In the genomic region with DNA sequence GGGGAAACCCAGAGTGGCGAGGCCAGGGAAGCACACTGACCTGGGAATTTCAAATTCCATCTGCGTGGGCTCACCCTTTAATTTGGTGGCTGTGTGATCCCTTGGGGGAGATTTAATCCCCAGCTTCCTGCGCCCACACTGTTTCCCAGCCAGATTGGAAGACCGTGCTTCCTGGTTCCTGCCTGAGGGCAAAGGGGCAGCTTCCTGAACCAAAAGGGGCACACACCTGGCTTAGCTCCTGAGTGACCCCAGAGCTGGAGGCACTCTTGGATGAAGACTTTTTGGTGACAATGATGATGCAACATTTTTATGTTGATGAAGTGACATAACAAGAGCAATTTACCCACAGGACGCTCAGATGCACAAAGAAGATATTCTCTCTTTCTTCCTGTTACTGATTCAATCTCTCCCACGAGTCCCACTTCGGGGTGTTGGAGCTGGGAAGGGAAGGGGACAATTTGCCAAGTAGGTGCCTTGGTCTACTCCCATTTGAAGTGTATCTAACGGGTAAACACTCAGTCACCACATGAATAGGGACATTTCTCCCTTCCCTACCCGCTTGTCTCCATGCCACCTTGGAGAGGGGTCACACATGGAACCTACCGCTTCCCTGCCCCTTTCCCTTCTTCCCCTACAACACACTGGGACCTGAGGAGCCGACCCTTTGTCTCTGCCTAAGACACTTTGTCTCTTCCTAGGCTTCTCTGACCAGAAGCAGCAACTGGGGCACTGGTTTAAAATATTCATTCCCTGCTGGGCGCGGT, we compare ENCODE assay signal across 20 cellular contexts. TPM values are rescaled to one million over a fixed set of nuclear protein-coding genes. Genes with fewer than 3 reads are reported as not detected.
DNase-seq lines count a peak whose midpoint lies in the region; ATAC-seq, FAIRE-seq and TF ChIP-seq lines count a peak whose summit lies in the region.
"Had no signal": no experiment of that assay in that cellular context is flagged by ENCODE, and none has a peak within 500 bp of the region (broad histone marks: within the 10 kb centered on the region; RNA-seq: fewer than 3 reads in every experiment).

No MANE protein-coding gene starts in this region.

- CTCF ChIA-PET in activated CD4-positive, alpha-beta T cell treated with anti-CD3 and anti-CD28 coated beads for 36 hours (lab: Charles Lee) = interaction anchor here (0.6 to 1.2 kb wide), 3 partner anchors 57 to 169 kb away, joined by 3 to 4 read pairs (median 3); no protein-coding TSS in a partner anchor
- CTCF ChIA-PET in activated CD4-positive, alpha-beta memory T cell treated with anti-CD3 and anti-CD28 coated beads for 36 hours (lab: Charles Lee) = interaction anchor here (0.9 kb wide), 1 partner anchor 133 kb away, joined by 3 read pairs; no protein-coding TSS in a partner anchor

- no peak overlapping the region for H3K4me3 Mint-ChIP-seq in activated CD4-positive, alpha-beta T cell treated with anti-CD3 and anti-CD28 coated beads, Interleukin-2, amount 10 ng/mL, durations not matched to agents 24 days and 14 days
- no peak overlapping the region for H3K4me3 Mint-ChIP-seq in activated CD4-positive, alpha-beta T cell treated with anti-CD3 and anti-CD28 coated beads for 36 hours
- H3K4me3 Mint-ChIP-seq in stimulated activated naive B cell treated with anti-CD40 and anti-IgM and Interleukin-4, amounts not matched to agents 10 μg/mL and 1 μg/mL and 100 μg/mL, for 72 hours = no peak overlapping the region
- no peak overlapping the region for H3K4me3 Mint-ChIP-seq in activated CD4-positive, alpha-beta memory T cell treated with anti-CD3 and anti-CD28 coated beads for 36 hours
- H3K4me3 Mint-ChIP-seq: activated naive CD4-positive, alpha-beta T cell treated with anti-CD3 and anti-CD28 coated beads, Interleukin-2, amount 50 U/mL, for 24 hours; brain; naive thymus-derived CD4-positive, alpha-beta T cell; T-helper 1 cell treated with Interleukin-12 subunit alpha and Interleukin-12 subunit beta and Interleukin-4 antibody, amounts not matched to agents 30 μg/mL and 1 μg/mL, for 36 hours had no signal

- POLR2A ChIA-PET in activated CD4-positive, alpha-beta T cell treated with anti-CD3 and anti-CD28 coated beads for 36 hours (lab: Charles Lee) = no interaction called here
- POLR2A ChIA-PET in activated CD4-positive, alpha-beta memory T cell treated with anti-CD3 and anti-CD28 coated beads for 36 hours (lab: Charles Lee) = no interaction called here

- no peak for ATAC-seq in activated CD4-positive, alpha-beta T cell treated with anti-CD3 and anti-CD28 coated beads for 36 hours
- no peak for ATAC-seq in stimulated activated naive B cell treated with anti-CD40 and anti-IgM and Interleukin-4, amounts not matched to agents 10 μg/mL and 1 μg/mL and 100 μg/mL, for 72 hours (replicated peaks)

- intact Hi-C loops in activated CD4-positive, alpha-beta T cell treated with anti-CD3 and anti-CD28 coated beads, Interleukin-2, amount 10 ng/mL, durations not matched to agents 24 days and 14 days (cut with micrococcal nuclease) = no loop called here
- intact Hi-C loops in activated CD4-positive, alpha-beta T cell treated with anti-CD3 and anti-CD28 coated beads for 36 hours (cut with DNase I, micrococcal nuclease) = no loop called here
- intact Hi-C loops in kidney (cut with DNase I) = no loop called here
- intact Hi-C loops in activated CD4-positive, alpha-beta memory T cell treated with anti-CD3 and anti-CD28 coated beads for 36 hours (cut with micrococcal nuclease) = no loop called here

- H3K36me3 Mint-ChIP-seq in activated CD4-positive, alpha-beta T cell treated with anti-CD3 and anti-CD28 coated beads, Interleukin-2, amount 10 ng/mL, durations not matched to agents 24 days and 14 days (ENCODE audit: low read depth) = no peaks in the 10 kb centered on the region
- H3K36me3 Mint-ChIP-seq in activated CD4-positive, alpha-beta T cell treated with anti-CD3 and anti-CD28 coated beads for 36 hours (ENCODE audit: low read depth) = no peaks in the 10 kb centered on the region
- no peaks in the 10 kb centered on the region for H3K36me3 Mint-ChIP-seq in stimulated activated naive B cell treated with anti-CD40 and anti-IgM and Interleukin-4, amounts not matched to agents 10 μg/mL and 1 μg/mL and 100 μg/mL, for 72 hours
- H3K36me3 Mint-ChIP-seq in activated CD4-positive, alpha-beta memory T cell treated with anti-CD3 and anti-CD28 coated beads for 36 hours = no peaks in the 10 kb centered on the region
- H3K36me3 Mint-ChIP-seq: activated naive CD4-positive, alpha-beta T cell treated with anti-CD3 and anti-CD28 coated beads, Interleukin-2, amount 50 U/mL, for 24 hours; brain; naive thymus-derived CD4-positive, alpha-beta T cell had no signal

- H3K9me3 ChIP-seq in kidney (ENCODE audit: control insufficient read depth in 1 of 2, low read length in 2 of 2) = no peaks in the 10 kb centered on the region
- H3K9me3 ChIP-seq: left lung, testis had no signal

- no peaks in the 10 kb centered on the region for H3K36me3 ChIP-seq in kidney (ENCODE audit: control insufficient read depth in 1 of 2, insufficient read depth in 2 of 2, low read length in 2 of 2)
- H3K36me3 ChIP-seq: left lung had no signal

- no peak overlapping the region for H3K4me3 ChIP-seq in kidney (ENCODE audit: low read length in 2 of 2)
- H3K4me3 ChIP-seq: left lung, testis had no signal

- no peak overlapping the region for H3K9ac ChIP-seq in kidney (ENCODE audit: low read length in 2 of 2)

- no peak for FAIRE-seq in kidney (lab: Jason Lieb, UNC)
- FAIRE-seq: A204.1, G401.6 had no signal

- TF ChIP-seq CTCF in kidney (IDR thresholded peaks at IDR 0.05; ENCODE audit: borderline replicate concordance, extremely low read depth, insufficient read depth) = no peak

- H3K27ac Mint-ChIP-seq in activated CD4-positive, alpha-beta T cell treated with anti-CD3 and anti-CD28 coated beads, Interleukin-2, amount 10 ng/mL, durations not matched to agents 24 days and 14 days = peak overlapping the region; percentile 41
- H3K27ac Mint-ChIP-seq in activated CD4-positive, alpha-beta T cell treated with anti-CD3 and anti-CD28 coated beads for 36 hours = no peak overlapping the region
- H3K27ac Mint-ChIP-seq in stimulated activated naive B cell treated with anti-CD40 and anti-IgM and Interleukin-4, amounts not matched to agents 10 μg/mL and 1 μg/mL and 100 μg/mL, for 72 hours = peak overlapping the region; percentile 31
- no peak overlapping the region for H3K27ac Mint-ChIP-seq in activated CD4-positive, alpha-beta memory T cell treated with anti-CD3 and anti-CD28 coated beads for 36 hours
- H3K27ac Mint-ChIP-seq: activated naive CD4-positive, alpha-beta T cell treated with anti-CD3 and anti-CD28 coated beads, Interleukin-2, amount 50 U/mL, for 24 hours; T-helper 1 cell treated with Interleukin-12 subunit alpha and Interleukin-12 subunit beta and Interleukin-4 antibody, amounts not matched to agents 30 μg/mL and 1 μg/mL, for 36 hours had no signal

- peaks cover 37% of the 10 kb centered on the region for H3K27me3 Mint-ChIP-seq in activated CD4-positive, alpha-beta T cell treated with anti-CD3 and anti-CD28 coated beads, Interleukin-2, amount 10 ng/mL, durations not matched to agents 24 days and 14 days
- H3K27me3 Mint-ChIP-seq in activated CD4-positive, alpha-beta T cell treated with anti-CD3 and anti-CD28 coated beads for 36 hours = peaks cover 5% of the 10 kb centered on the region
- no peaks in the 10 kb centered on the region for H3K27me3 Mint-ChIP-seq in stimulated activated naive B cell treated with anti-CD40 and anti-IgM and Interleukin-4, amounts not matched to agents 10 μg/mL and 1 μg/mL and 100 μg/mL, for 72 hours
- peaks cover 12% of the 10 kb centered on the region for H3K27me3 Mint-ChIP-seq in activated CD4-positive, alpha-beta memory T cell treated with anti-CD3 and anti-CD28 coated beads for 36 hours

- no peak overlapping the region for H3K27ac ChIP-seq in kidney (ENCODE audit: low read depth in 2 of 2, low read length in 2 of 2)
- H3K27ac ChIP-seq: left lung, testis had no signal

- H3K4me1 Mint-ChIP-seq in activated CD4-positive, alpha-beta T cell treated with anti-CD3 and anti-CD28 coated beads, Interleukin-2, amount 10 ng/mL, durations not matched to agents 24 days and 14 days = peaks cover 2% of the 10 kb centered on the region
- H3K4me1 Mint-ChIP-seq in activated CD4-positive, alpha-beta T cell treated with anti-CD3 and anti-CD28 coated beads for 36 hours = no peaks in the 10 kb centered on the region
- peaks cover 19 to 32% of the 10 kb centered on the region in 2 donors for H3K4me1 Mint-ChIP-seq in stimulated activated naive B cell treated with anti-CD40 and anti-IgM and Interleukin-4, amounts not matched to agents 10 μg/mL and 1 μg/mL and 100 μg/mL, for 72 hours
- no peaks in the 10 kb centered on the region for H3K4me1 Mint-ChIP-seq in activated CD4-positive, alpha-beta memory T cell treated with anti-CD3 and anti-CD28 coated beads for 36 hours (ENCODE audit: low read depth)
- H3K4me1 Mint-ChIP-seq: activated naive CD4-positive, alpha-beta T cell treated with anti-CD3 and anti-CD28 coated beads, Interleukin-2, amount 50 U/mL, for 24 hours had no signal

- DNase-seq in activated CD4-positive, alpha-beta T cell treated with anti-CD3 and anti-CD28 coated beads, Interleukin-2, amount 10 ng/mL, durations not matched to agents 24 days and 14 days = no peak
- DNase-seq in activated CD4-positive, alpha-beta T cell treated with anti-CD3 and anti-CD28 coated beads for 36 hours = no peak
- DNase-seq in OCI-M1 (lab: John Stamatoyannopoulos, UW) (peak; percentile 36), kidney (peak; percentile 40), H4 (ENCODE audit: low spot score) (no peak), DMS153 treated with DMSO at 0.1 percent for 48 hours (lab: John Stamatoyannopoulos, UW; ENCODE audit: unreplicated experiment) (no peak)
- no peak for DNase-seq in stimulated activated naive B cell treated with anti-CD40 and anti-IgM and Interleukin-4, amounts not matched to agents 10 μg/mL and 1 μg/mL and 100 μg/mL, for 72 hours
- no peak for DNase-seq in activated CD4-positive, alpha-beta memory T cell treated with anti-CD3 and anti-CD28 coated beads for 36 hours
- DNase-seq: activated CD4-positive, alpha-beta T cell treated with anti-CD3 and anti-CD28 coated beads for 1 hour; left lung; naive thymus-derived CD4-positive, alpha-beta T cell; NCI-H1417 treated with DMSO at 0.1 percent for 48 hours; stimulated activated CD4-positive, alpha-beta T cell treated with anti-CD3 and anti-CD28 coated beads, Interleukin-1b, Interleukin-23, amount 100 ng/mL, for 48 hours; testis had no signal

- H3K9me3 Mint-ChIP-seq in activated CD4-positive, alpha-beta T cell treated with anti-CD3 and anti-CD28 coated beads, Interleukin-2, amount 10 ng/mL, durations not matched to agents 24 days and 14 days = no peaks in the 10 kb centered on the region
- H3K9me3 Mint-ChIP-seq in activated CD4-positive, alpha-beta T cell treated with anti-CD3 and anti-CD28 coated beads for 36 hours (ENCODE audit: low read depth) = no peaks in the 10 kb centered on the region
- no peaks in the 10 kb centered on the region for H3K9me3 Mint-ChIP-seq in stimulated activated naive B cell treated with anti-CD40 and anti-IgM and Interleukin-4, amounts not matched to agents 10 μg/mL and 1 μg/mL and 100 μg/mL, for 72 hours
- H3K9me3 Mint-ChIP-seq in activated CD4-positive, alpha-beta memory T cell treated with anti-CD3 and anti-CD28 coated beads for 36 hours = no peaks in the 10 kb centered on the region
- H3K9me3 Mint-ChIP-seq: activated naive CD4-positive, alpha-beta T cell treated with anti-CD3 and anti-CD28 coated beads, Interleukin-2, amount 50 U/mL, for 24 hours; naive thymus-derived CD4-positive, alpha-beta T cell; T-helper 1 cell treated with Interleukin-12 subunit alpha and Interleukin-12 subunit beta and Interleukin-4 antibody, amounts not matched to agents 30 μg/mL and 1 μg/mL, for 36 hours had no signal

- no peaks in the 10 kb centered on the region for H3K4me1 ChIP-seq in kidney (ENCODE audit: control insufficient read depth in 1 of 2, insufficient read depth in 1 of 2, low read depth in 1 of 2, low read length in 2 of 2)

RNA-seq across cellular contexts. Expression of gene CDKN1A, which starts 28.6 kb away (rescaled TPM):
- 77.8 and 82.7 TPM in 2 replicates for total RNA-seq in activated CD4-positive, alpha-beta T cell treated with anti-CD3 and anti-CD28 coated beads, Interleukin-2, amount 10 ng/mL, durations not matched to agents 24 days and 14 days
- 10 to 100 TPM; 31.3 to 35.9 TPM for total RNA-seq in activated CD4-positive, alpha-beta T cell treated with anti-CD3 and anti-CD28 coated beads for 36 hours
- total RNA-seq in kidney = 66.2 TPM
- polyA plus RNA-seq in kidney (ENCODE audit: insufficient read depth, low read depth, low replicate concordance) = 46.4 TPM
- total RNA-seq in activated CD4-positive, alpha-beta memory T cell treated with anti-CD3 and anti-CD28 coated beads for 36 hours = 10 to 100 TPM; 64.2 to 66.7 TPM
- 119 and 142 TPM in 2 replicates for total RNA-seq in H4 (2014; rRNA removed; shearing (Covaris generic))

RNA-seq across cellular contexts. Expression of gene RAB44, which starts 47.7 kb away (rescaled TPM):
- 0.07 TPM in 1 of 2 replicates, not detected in the other for total RNA-seq in activated CD4-positive, alpha-beta T cell treated with anti-CD3 and anti-CD28 coated beads, Interleukin-2, amount 10 ng/mL, durations not matched to agents 24 days and 14 days
- total RNA-seq in activated CD4-positive, alpha-beta T cell treated with anti-CD3 and anti-CD28 coated beads for 36 hours = under 1 TPM in 1 of 2 experiments, not detected in 1; 0.05 TPM
- total RNA-seq in kidney = 1.5 TPM
- polyA plus RNA-seq in kidney (ENCODE audit: insufficient read depth, low read depth, low replicate concordance) = not detected
- under 1 TPM; 0.05 TPM for total RNA-seq in activated CD4-positive, alpha-beta memory T cell treated with anti-CD3 and anti-CD28 coated beads for 36 hours
- total RNA-seq in H4 (2014; rRNA removed; shearing (Covaris generic)) = not detected in 2 replicates
- total RNA-seq: pulmonary artery endothelial cell had no signal
- polyA plus RNA-seq: naive thymus-derived CD4-positive, alpha-beta T cell had no signal

RNA-seq across cellular contexts. Expression of gene SRSF3, which starts 55.7 kb away (rescaled TPM):
- 532 and 572 TPM in 2 replicates for total RNA-seq in activated CD4-positive, alpha-beta T cell treated with anti-CD3 and anti-CD28 coated beads, Interleukin-2, amount 10 ng/mL, durations not matched to agents 24 days and 14 days
- 100 to 1,000 TPM; 298 to 464 TPM for total RNA-seq in activated CD4-positive, alpha-beta T cell treated with anti-CD3 and anti-CD28 coated beads for 36 hours
- 257 TPM for total RNA-seq in kidney
- polyA plus RNA-seq in kidney (ENCODE audit: insufficient read depth, low read depth, low replicate concordance) = 222 TPM
- total RNA-seq in activated CD4-positive, alpha-beta memory T cell treated with anti-CD3 and anti-CD28 coated beads for 36 hours = 100 to 1,000 TPM; 390 to 392 TPM
- 409 and 635 TPM in 2 replicates for total RNA-seq in H4 (2014; rRNA removed; shearing (Covaris generic))

Comparison
In these comparisons a context has a peak if more than half of its experiments do, and no peak if none do; other contexts are left out.
1. H3K27ac Mint-ChIP-seq: peak in activated CD4-positive, alpha-beta T cell treated with anti-CD3 and anti-CD28 coated beads, Interleukin-2, amount 10 ng/mL, durations not matched to agents 24 days and 14 days (single experiment) and stimulated activated naive B cell treated with anti-CD40 and anti-IgM and Interleukin-4, amounts not matched to agents 10 μg/mL and 1 μg/mL and 100 μg/mL, for 72 hours (single experiment); none in activated CD4-positive, alpha-beta T cell treated with anti-CD3 and anti-CD28 coated beads for 36 hours (single experiment) and activated CD4-positive, alpha-beta memory T cell treated with anti-CD3 and anti-CD28 coated beads for 36 hours (single experiment).
2. DNase-seq: peak in OCI-M1 (single experiment) and kidney (single experiment); none in activated CD4-positive, alpha-beta T cell treated with anti-CD3 and anti-CD28 coated beads, Interleukin-2, amount 10 ng/mL, durations not matched to agents 24 days and 14 days (single experiment), activated CD4-positive, alpha-beta T cell treated with anti-CD3 and anti-CD28 coated beads for 36 hours (single experiment), stimulated activated naive B cell treated with anti-CD40 and anti-IgM and Interleukin-4, amounts not matched to agents 10 μg/mL and 1 μg/mL and 100 μg/mL, for 72 hours (single experiment), activated CD4-positive, alpha-beta memory T cell treated with anti-CD3 and anti-CD28 coated beads for 36 hours (single experiment), H4 (single experiment) and DMS153 treated with DMSO at 0.1 percent for 48 hours (single experiment).